In genomic region chr4:185209031-185209851, GRCh38 we compare ENCODE assay signal across 1 cellular context.
TF ChIP-seq lines count a peak whose summit lies in the region.

Gene SNX25, plus strand, starts transcription at chr4:185209598. Its CDS starts 229 bp downstream, at chr4:185209827.

TF ChIP-seq in HEK293, 187 proteins besides CTCF, POLR2A, EP300 and RAD21 (continued from another document):
- TF ChIP-seq ZNF544 (tag by site-specific recombination; IDR thresholded peaks at IDR 0.05) (no peak), ZFP41 (tag by site-specific recombination; IDR thresholded peaks at IDR 0.05; ENCODE audit: borderline replicate concordance) (no peak), ZBTB48 (tag by site-specific recombination; IDR thresholded peaks at IDR 0.05) (peak; percentile 39; the same call in 1 of the 2 replicates), ZNF354C (tag by site-specific recombination; IDR thresholded peaks at IDR 0.05; ENCODE audit: borderline replicate concordance, low read depth) (no peak), KLF8 (tag by site-specific recombination; IDR thresholded peaks at IDR 0.05) (peak; percentile 54; the same call in 1 of the 2 replicates)
